9 cellular contexts compared by ENCODE assay signal in genomic region chr19:51689751-51690358, GRCh38. TPM values are rescaled to one million over a fixed set of nuclear protein-coding genes. Genes with fewer than 3 reads are reported as not detected.
A peak's percentile ranks its signal among the peaks of the same experiment; 100 is the strongest.
DNase-seq lines count a peak whose midpoint lies in the region; ATAC-seq lines count a peak whose summit lies in the region.
"Had no signal": no experiment of that assay in that cellular context is flagged by ENCODE, and none has a peak within 500 bp of the region (broad histone marks: within the 10 kb centered on the region; RNA-seq: fewer than 3 reads in every experiment).

No MANE protein-coding gene starts in this region.

- ATAC-seq in CD4-positive, CD25-positive, alpha-beta regulatory T cell (ENCODE audit: low read depth in 2 of 2) = no peak

- H3K4me1 Mint-ChIP-seq in CD4-positive, CD25-positive, alpha-beta regulatory T cell = peaks cover 0 to 22% (median 0%) of the 10 kb centered on the region in 4 donors

- no peaks in the 10 kb centered on the region for H3K79me2 ChIP-seq in Karpas-422 (ENCODE audit: low read length)

- H3K9me2 ChIP-seq in Karpas-422 (replicated peaks; ENCODE audit: insufficient read depth, low read length) = no peaks in the 10 kb centered on the region

- H3K9me3 ChIP-seq in CD4-positive, CD25-positive, alpha-beta regulatory T cell (ENCODE audit: control insufficient read depth in 2 of 2, low read length in 2 of 2) = peaks cover 2 to 11% of the 10 kb centered on the region in 2 experiments
- H3K9me3 ChIP-seq in Karpas-422 (ENCODE audit: low read length) = no peaks in the 10 kb centered on the region

- H3K36me3 Mint-ChIP-seq in CD4-positive, CD25-positive, alpha-beta regulatory T cell = no peaks in the 10 kb centered on the region

- peaks cover 2 to 12% (median 5%) of the 10 kb centered on the region in 7 donors for H3K9me3 Mint-ChIP-seq in CD4-positive, CD25-positive, alpha-beta regulatory T cell

- H2AFZ ChIP-seq in Karpas-422 (ENCODE audit: low read length) = no peak overlapping the region

- peak overlapping the region in 3 of 4 donors; percentile 54 to 85 (median 84) for H3K4me3 Mint-ChIP-seq in CD4-positive, CD25-positive, alpha-beta regulatory T cell

- peaks cover 2% of the 10 kb centered on the region for H3K27me3 ChIP-seq in CD4-positive, CD25-positive, alpha-beta regulatory T cell (ENCODE audit: control insufficient read depth, insufficient read depth, low read length)
- H3K27me3 ChIP-seq in Karpas-422 (ENCODE audit: low read length) = 0 out of 2 replicates have a peak, but pooled peaks cover under 1% of the 10 kb centered on the region

- H3K27ac ChIP-seq in CD4-positive, CD25-positive, alpha-beta regulatory T cell (ENCODE audit: insufficient read depth, low read length, poor library complexity, severe bottlenecking) = peak overlapping the region; percentile 70
- H3K27ac ChIP-seq in Karpas-422 (ENCODE audit: low read length) (no peak overlapping the region), skin epidermis (peak overlapping the region; percentile 68 to 99 (median 93))

- no peak for DNase-seq in CD4-positive, CD25-positive, alpha-beta regulatory T cell
- DNase-seq in Karpas-422 = no peak
- DNase-seq in astrocyte of the hippocampus (ENCODE audit: low read depth, low spot score) = peak; percentile 57
- DNase-seq in iPS-NIHi7 (ENCODE audit: extremely low spot score) = peak; percentile 64
- DNase-seq in HPDE6-E6E7 (ENCODE audit: extremely low spot score) = no peak
- DNase-seq in activated CD4-positive, CD25-positive, alpha-beta regulatory T cell (lab: John Stamatoyannopoulos, UW) = no peak
- no peak for DNase-seq in activated CD4-positive, alpha-beta T cell treated with anti-CD3 and anti-CD28 coated beads for 1 hour

- no peak overlapping the region for H3K4me3 ChIP-seq in CD4-positive, CD25-positive, alpha-beta regulatory T cell (ENCODE audit: low read depth, low read length)
- H3K4me3 ChIP-seq in Karpas-422 (ENCODE audit: low read length) = peak overlapping the region; percentile 73
- peak overlapping the region; percentile 51 to 71 (median 65) for H3K4me3 ChIP-seq in skin epidermis

- H3K4me1 ChIP-seq in CD4-positive, CD25-positive, alpha-beta regulatory T cell (ENCODE audit: control insufficient read depth, insufficient read depth, low read length, poor library complexity, severe bottlenecking) = peaks cover 16% of the 10 kb centered on the region
- peaks cover 19% of the 10 kb centered on the region for H3K4me1 ChIP-seq in Karpas-422 (ENCODE audit: low read length)

- H3K27me3 Mint-ChIP-seq in CD4-positive, CD25-positive, alpha-beta regulatory T cell = peaks cover 22% of the 10 kb centered on the region

- H4K20me1 ChIP-seq in Karpas-422 (ENCODE audit: insufficient read depth, low read depth, low read length) = no peaks in the 10 kb centered on the region

- peak overlapping the region; percentile 84 for H3K9ac ChIP-seq in Karpas-422 (ENCODE audit: low read length)

- H3K4me2 ChIP-seq in Karpas-422 (ENCODE audit: low read depth, low read length, poor library complexity, severe bottlenecking) = peak overlapping the region; percentile 95

- H3K36me3 ChIP-seq in CD4-positive, CD25-positive, alpha-beta regulatory T cell (ENCODE audit: control insufficient read depth, insufficient read depth, low read length) = no peaks in the 10 kb centered on the region
- H3K36me3 ChIP-seq in Karpas-422 (ENCODE audit: insufficient read depth, low read length) = no peaks in the 10 kb centered on the region

- H3K27ac Mint-ChIP-seq in CD4-positive, CD25-positive, alpha-beta regulatory T cell = peak overlapping the region; percentile 15 to 26 (median 23)

RNA-seq across cellular contexts. Expression of gene SPACA6, which starts 3.3 kb away (rescaled TPM):
- 4.4 TPM for total RNA-seq in CD4-positive, CD25-positive, alpha-beta regulatory T cell
- polyA plus RNA-seq in CD4-positive, CD25-positive, alpha-beta regulatory T cell = 1 to 10 TPM in 3 of 4 donors, under 1 TPM in 1; 0.98 to 5.6 (median 1.6) TPM
- 20.7 and 49.8 TPM in 2 replicates for total RNA-seq in Karpas-422 (2014; rRNA removed; shearing (Covaris generic); ENCODE audit: low replicate concordance)

RNA-seq across cellular contexts. Expression of gene HAS1, which starts 33.9 kb away (rescaled TPM):
- 0.86 TPM for total RNA-seq in CD4-positive, CD25-positive, alpha-beta regulatory T cell
- polyA plus RNA-seq in CD4-positive, CD25-positive, alpha-beta regulatory T cell = not detected
- not detected in 2 replicates for total RNA-seq in Karpas-422 (2014; rRNA removed; shearing (Covaris generic); ENCODE audit: low replicate concordance)
- total RNA-seq: HT1080 had no signal

RNA-seq across cellular contexts. Expression of gene SIGLEC14, which starts 43.2 kb away (rescaled TPM):
- total RNA-seq in CD4-positive, CD25-positive, alpha-beta regulatory T cell = not detected
- under 1 TPM in 2 of 4 donors, not detected in 2; 0.08 to 0.18 TPM for polyA plus RNA-seq in CD4-positive, CD25-positive, alpha-beta regulatory T cell
- 1.0 TPM in 1 of 2 replicates, not detected in the other for total RNA-seq in Karpas-422 (2014; rRNA removed; shearing (Covaris generic); ENCODE audit: low replicate concordance)

RNA-seq across cellular contexts. Expression of gene SIGLEC5, which starts 59.7 kb away (rescaled TPM):
- not detected for total RNA-seq in CD4-positive, CD25-positive, alpha-beta regulatory T cell
- polyA plus RNA-seq in CD4-positive, CD25-positive, alpha-beta regulatory T cell = under 1 TPM in 1 of 4 donors, not detected in 3; 0.16 TPM
- total RNA-seq in Karpas-422 (2014; rRNA removed; shearing (Covaris generic); ENCODE audit: low replicate concordance) = not detected in 2 replicates
- total RNA-seq: HT1080 had no signal

Comparison
In these comparisons a context has a peak if more than half of its experiments do, and no peak if none do; other contexts are left out.
1. DNase-seq: peak in astrocyte of the hippocampus (single experiment) and iPS-NIHi7 (single experiment); none in CD4-positive, CD25-positive, alpha-beta regulatory T cell (0 of 3), Karpas-422 (single experiment), HPDE6-E6E7 (single experiment), activated CD4-positive, CD25-positive, alpha-beta regulatory T cell (0 of 4) and activated CD4-positive, alpha-beta T cell treated with anti-CD3 and anti-CD28 coated beads for 1 hour (single experiment).